9 cellular contexts compared by ENCODE assay signal in the genomic region with DNA sequence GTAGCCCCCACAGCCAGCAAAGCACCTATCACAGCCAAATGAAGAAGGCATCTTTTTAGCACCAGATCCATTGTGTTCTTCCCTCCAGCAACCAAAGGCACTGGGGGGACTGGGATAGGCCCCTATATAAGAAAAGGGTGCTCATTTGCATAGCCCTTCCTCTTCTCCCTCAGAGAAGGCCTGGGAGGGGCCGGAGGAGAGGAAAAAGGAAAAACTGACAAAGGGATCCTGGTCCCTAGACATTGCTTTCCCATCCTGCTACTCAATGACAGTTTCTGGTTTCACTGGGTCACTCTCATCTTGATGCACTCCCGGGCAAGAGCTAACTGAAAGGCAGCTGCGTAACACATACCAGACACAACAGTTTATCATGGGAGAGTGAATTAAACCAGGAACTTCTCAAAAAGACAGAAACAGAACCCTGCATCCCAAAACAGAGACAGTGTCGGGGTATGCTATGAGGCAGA. TPM values are rescaled to one million over a fixed set of nuclear protein-coding genes. Genes with fewer than 3 reads are reported as not detected.
DNase-seq lines count a peak whose midpoint lies in the region; ATAC-seq, FAIRE-seq and TF ChIP-seq lines count a peak whose summit lies in the region.
"Had no signal": no experiment of that assay in that cellular context is flagged by ENCODE, and none has a peak within 500 bp of the region (broad histone marks: within the 10 kb centered on the region; RNA-seq: fewer than 3 reads in every experiment).

A gene (minus strand): TSS at position 102 of the 467 bp plus-strand sequence. CDS start 31 bp downstream, at position 71.

- peaks cover 21% of the 10 kb centered on the region for H3K79me2 ChIP-seq in PC-9 (ENCODE audit: low read depth)
- peaks cover 13% of the 10 kb centered on the region for H3K79me2 ChIP-seq in endothelial cell of umbilical vein (ENCODE audit: control insufficient read depth, insufficient read depth, low read length)

- no peak for DNase-seq in PC-9
- peak; percentile 17 for DNase-seq in endothelial cell of umbilical vein (ENCODE audit: low read depth, low spot score)
- DNase-seq in naive B cell: no peak
- DNase-seq in GM12892 (ENCODE audit: insufficient read length): no peak
- no peak for DNase-seq in HEK293T (ENCODE audit: extremely low spot score)
- DNase-seq in dermis blood vessel endothelial cell: no peak
- DNase-seq in kidney glomerular epithelial cell (lab: John Stamatoyannopoulos, UW): no peak

- no peaks in the 10 kb centered on the region for H3K9me3 Mint-ChIP-seq in naive B cell

- FAIRE-seq in endothelial cell of umbilical vein (lab: Jason Lieb, UNC) (peak; percentile 44), GM12892 (lab: Jason Lieb, UNC) (no peak)
- FAIRE-seq: TTC549 had no signal

- no peaks in the 10 kb centered on the region for H3K9me1 ChIP-seq in endothelial cell of umbilical vein (replicated peaks; ENCODE audit: control insufficient read depth, extremely low read depth, insufficient read depth, low read length)

- TF ChIP-seq POLR2A in endothelial cell of umbilical vein (IDR thresholded peaks at IDR 0.05; ENCODE audit: low read depth, low read length) (no peak), GM12892 (IDR thresholded peaks at IDR 0.05; ENCODE audit: low read depth, low read length) (no peak)

- H4K20me1 ChIP-seq in PC-9 (ENCODE audit: insufficient read depth) (no peaks in the 10 kb centered on the region), endothelial cell of umbilical vein (replicated peaks; ENCODE audit: control insufficient read depth, extremely low read depth, insufficient read depth, low read length) (no peaks in the 10 kb centered on the region)

- CTCF ChIA-PET in PC-9 (lab: Charles Lee): interaction anchor here (0.5 kb wide), 1 partner anchor 135 kb away, joined by 7 read pairs; no protein-coding TSS in a partner anchor
- CTCF ChIA-PET in endothelial cell of umbilical vein (lab: Charles Lee): no interaction called here
- CTCF ChIA-PET in HEK293T (lab: Yijun Ruan, JAX): no interaction called here

- no peaks in the 10 kb centered on the region for H3K27me3 Mint-ChIP-seq in naive B cell

- H3K4me3 ChIP-seq in GM12875 (ENCODE audit: low read depth, low read length): peak within 1 kb of the TSS; percentile 88
- peak within 1 kb of the TSS; percentile 90 for H3K4me3 ChIP-seq in PC-9
- H3K4me3 ChIP-seq in endothelial cell of umbilical vein (replicated peaks in 1 of 3; ENCODE audit: insufficient read depth in 1 of 3, low read depth in 1 of 3, low read length in 3 of 3): peak within 1 kb of the TSS; percentile 48 to 68 (median 68)

- H3K27ac ChIP-seq in PC-9 (peak within 1 kb of the TSS; percentile 49), endothelial cell of umbilical vein (ENCODE audit: insufficient read depth, low read depth, low read length) (peak within 1 kb of the TSS; percentile 51)

- BruUV-seq in PC-9 (replicated peaks; lab: Mats Ljungman, UMichigan) (TSS peak; percentile 85), endothelial cell of umbilical vein (replicated peaks; lab: Mats Ljungman, UMichigan) (no TSS peak)

- H3K4me2 ChIP-seq in PC-9 (peak within 1 kb of the TSS; percentile 95), endothelial cell of umbilical vein (ENCODE audit: insufficient read depth, low read length) (peak within 1 kb of the TSS; percentile 95)

- no peaks in the 10 kb centered on the region for H3K9me3 ChIP-seq in PC-9 (ENCODE audit: insufficient read depth, low read depth)
- H3K9me3 ChIP-seq in endothelial cell of umbilical vein (replicated peaks; ENCODE audit: control insufficient read depth, insufficient read depth, low read length): no peaks in the 10 kb centered on the region

- H3K27me3 ChIP-seq in PC-9 (ENCODE audit: insufficient read depth, low read depth) (no peaks in the 10 kb centered on the region), endothelial cell of umbilical vein (ENCODE audit: control insufficient read depth in 2 of 2, insufficient read depth in 2 of 2, low read length in 2 of 2) (no peaks in the 10 kb centered on the region)

- dilution Hi-C loops in endothelial cell of umbilical vein (cut with MboI; ENCODE audit: extremely low pct_ligation_motif_present, low sequenced_read_pairs): no loop called here

- POLR2A ChIA-PET in PC-9 (lab: Charles Lee; ENCODE audit: unreplicated experiment) (interaction anchor here (0.5 to 0.7 kb wide), 2 partner anchors 103 to 116 kb away, joined by 3 to 8 read pairs; no protein-coding TSS in a partner anchor), endothelial cell of umbilical vein (lab: Charles Lee) (no interaction called here), HEK293T (lab: Yijun Ruan, JAX) (interaction anchor here (0.6 kb wide), 1 partner anchor 26 kb away, joined by 4 read pairs; no protein-coding TSS in a partner anchor)

- no peaks in the 10 kb centered on the region for H3K9me2 ChIP-seq in PC-9 (ENCODE audit: insufficient read depth)

- H3K36me3 ChIP-seq in PC-9 (ENCODE audit: low read depth) (peaks cover 10% of the 10 kb centered on the region; the same call in 1 of the 2 replicates), endothelial cell of umbilical vein (ENCODE audit: control insufficient read depth in 2 of 2, extremely low read depth in 1 of 2, insufficient read depth in 2 of 2, low read length in 2 of 2) (peaks cover 0 to 3% of the 10 kb centered on the region in 2 experiments)

- H2AFZ ChIP-seq in PC-9: peak within 1 kb of the TSS; percentile 97
- peak within 1 kb of the TSS; percentile 98 for H2AFZ ChIP-seq in endothelial cell of umbilical vein (ENCODE audit: low read depth, low read length)

- H3K4me3 Mint-ChIP-seq in naive B cell: peak within 1 kb of the TSS; percentile 92 to 97 (median 94)

- H3K4me1 ChIP-seq in PC-9 (replicated peaks; ENCODE audit: insufficient read depth) (peaks cover 22% of the 10 kb centered on the region), endothelial cell of umbilical vein (ENCODE audit: control insufficient read depth, extremely low read depth, insufficient read depth, low read length) (peaks cover 15% of the 10 kb centered on the region)

- peak within 1 kb of the TSS; percentile 85 for H3K9ac ChIP-seq in endothelial cell of umbilical vein (replicated peaks; ENCODE audit: extremely low read depth, insufficient read depth, low read length)

- peak within 1 kb of the TSS; percentile 82 to 92 (median 90) for H3K27ac Mint-ChIP-seq in naive B cell

- TF ChIP-seq CTCF in GM12875 (IDR thresholded peaks at IDR 0.05; ENCODE audit: borderline replicate concordance, insufficient read depth, low read depth, low read length): no peak
- no peak for TF ChIP-seq CTCF in PC-9 (conservative IDR thresholded peaks at IDR 0.05)
- no peak for TF ChIP-seq CTCF in endothelial cell of umbilical vein (IDR thresholded peaks at IDR 0.05; ENCODE audit: extremely low read depth in 1 of 2, insufficient read depth in 1 of 2, low read depth in 1 of 2, low read length in 2 of 2)

- peaks cover 29 to 31% (median 30%) of the 10 kb centered on the region in 3 donors for H3K4me1 Mint-ChIP-seq in naive B cell

- peak; percentile 15 for ATAC-seq in naive B cell (ENCODE audit: low read depth in 2 of 2)

- intact Hi-C loops in PC-9 (cut with micrococcal nuclease; ENCODE audit: unreplicated experiment): no loop called here
- intact Hi-C loops in endothelial cell of umbilical vein (cut with micrococcal nuclease): no loop called here

- no peaks in the 10 kb centered on the region for H3K36me3 Mint-ChIP-seq in naive B cell

- peaks cover 7% of the 10 kb centered on the region; the same call in 1 of the 2 replicates for H3F3A ChIP-seq in PC-9 (ENCODE audit: insufficient read depth, low read depth)

TF ChIP-seq in endothelial cell of umbilical vein, 7 proteins besides CTCF, POLR2A, EP300 and RAD21:
- no peak for TF ChIP-seq EZH2 (IDR thresholded peaks at IDR 0.05; ENCODE audit: borderline replicate concordance, low read depth, low read length, severe bottlenecking)
- TF ChIP-seq MYC (IDR thresholded peaks at IDR 0.05; ENCODE audit: low read depth, low read length): no peak
- no peak for TF ChIP-seq POLR2AphosphoS5 (IDR thresholded peaks at IDR 0.05; ENCODE audit: insufficient read depth, low read depth, low read length)

TF ChIP-seq in HEK293T, 16 proteins besides CTCF, POLR2A, EP300 and RAD21:
- TF ChIP-seq, protein P1, sequence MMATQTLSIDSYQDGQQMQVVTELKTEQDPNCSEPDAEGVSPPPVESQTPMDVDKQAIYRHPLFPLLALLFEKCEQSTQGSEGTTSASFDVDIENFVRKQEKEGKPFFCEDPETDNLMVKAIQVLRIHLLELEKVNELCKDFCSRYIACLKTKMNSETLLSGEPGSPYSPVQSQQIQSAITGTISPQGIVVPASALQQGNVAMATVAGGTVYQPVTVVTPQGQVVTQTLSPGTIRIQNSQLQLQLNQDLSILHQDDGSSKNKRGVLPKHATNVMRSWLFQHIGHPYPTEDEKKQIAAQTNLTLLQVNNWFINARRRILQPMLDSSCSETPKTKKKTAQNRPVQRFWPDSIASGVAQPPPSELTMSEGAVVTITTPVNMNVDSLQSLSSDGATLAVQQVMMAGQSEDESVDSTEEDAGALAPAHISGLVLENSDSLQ (IDR thresholded peaks at IDR 0.05): no peak
- TF ChIP-seq LEF1 (IDR thresholded peaks at IDR 0.05; ENCODE audit: borderline replicate concordance): no peak
- no peak for TF ChIP-seq ARNT (IDR thresholded peaks at IDR 0.05)
- no peak for TF ChIP-seq SP1 (IDR thresholded peaks at IDR 0.05)
TF ChIP-seq in HEK293T: peak in this region for 0.

RNA-seq across cellular contexts. Expression of the gene that starts here (rescaled TPM):
- total RNA-seq in PC-9 (2021) (8.7 and 12.6 TPM in 2 replicates), endothelial cell of umbilical vein (0.42 and 0.51 TPM in 2 replicates), dermis blood vessel endothelial cell (0.37 and 1.5 TPM in 2 replicates)
- polyA plus RNA-seq in endothelial cell of umbilical vein (0.99 and 2.0 TPM in 2 replicates), naive B cell (ENCODE audit: low read depth in 6 of 6) (under 1 TPM in 1 of 6 donors, not detected in 5; 0.38 TPM)
- polyA plus RNA-seq in endothelial cell of umbilical vein (2011; cell fraction: cytosol; rRNA removed): 0.43 and 0.69 TPM in 2 replicates
- 1.8 and 1.9 TPM in 2 replicates for polyA plus RNA-seq in endothelial cell of umbilical vein (2011; cell fraction: nucleus; rRNA removed)
- 0.40 and 0.59 TPM in 2 replicates for polyA plus RNA-seq in endothelial cell of umbilical vein (2012)
- polyA minus RNA-seq in endothelial cell of umbilical vein: 0.73 and 0.83 TPM in 2 replicates
- polyA minus RNA-seq in endothelial cell of umbilical vein (2011; cell fraction: cytosol; rRNA and poly(A)+ RNA removed): not detected
- 1.1 TPM in 1 of 2 replicates, not detected in the other for polyA minus RNA-seq in endothelial cell of umbilical vein (2011; cell fraction: nucleus; rRNA and poly(A)+ RNA removed)
- 1.9 TPM for polyA plus RNA-seq in GM12892 (2012; ENCODE audit: missing spikeins)

Comparison
In these comparisons a context has a peak if more than half of its experiments do, and no peak if none do; other contexts are left out.
1. Peak in ATAC-seq in naive B cell; RNA of the gene not detected or under 1 TPM.